ENCODE assay signal across 9 cellular contexts in the genomic region with DNA sequence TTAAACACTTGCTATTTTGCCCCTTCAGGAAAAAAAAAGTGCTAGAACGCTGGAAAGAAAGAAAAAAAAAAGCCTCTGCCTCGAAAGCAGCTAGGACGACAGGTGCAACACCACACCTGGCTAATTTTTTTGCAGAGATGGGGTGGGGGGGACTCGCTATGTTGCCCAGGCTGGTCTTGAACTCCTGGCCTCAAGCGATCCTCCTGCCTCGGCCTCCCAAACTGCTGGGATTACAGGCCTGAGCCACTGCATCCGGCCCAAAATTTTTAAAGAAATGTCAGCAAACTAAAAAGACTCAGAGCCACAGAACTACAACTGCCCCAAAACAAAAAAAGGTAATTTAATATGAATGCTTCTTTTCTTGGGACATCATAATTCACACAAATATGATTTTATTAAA. TPM values are rescaled to one million over a fixed set of nuclear protein-coding genes. Genes with fewer than 3 reads are reported as not detected.
A peak's percentile ranks its signal among the peaks of the same experiment; 100 is the strongest.
DNase-seq lines count a peak whose midpoint lies in the region; ATAC-seq and TF ChIP-seq lines count a peak whose summit lies in the region.
"Had no signal": no experiment of that assay in that cellular context is flagged by ENCODE, and none has a peak within 500 bp of the region (broad histone marks: within the 10 kb centered on the region; RNA-seq: fewer than 3 reads in every experiment).

No MANE protein-coding gene starts in this region.

- H4K20me1 ChIP-seq in hepatocyte (ENCODE audit: insufficient read depth, poor library complexity, severe bottlenecking): peaks cover 31% of the 10 kb centered on the region

- no peak overlapping the region for H3K27ac Mint-ChIP-seq in activated naive CD4-positive, alpha-beta T cell treated with anti-CD3 and anti-CD28 coated beads for 36 hours
- no peak overlapping the region for H3K27ac Mint-ChIP-seq in activated naive CD4-positive, alpha-beta T cell treated with anti-CD3 and anti-CD28 coated beads, Interleukin-2, amount 50 U/mL, for 72 hours
- no peak overlapping the region for H3K27ac Mint-ChIP-seq in activated CD4-positive, alpha-beta memory T cell treated with anti-CD3 and anti-CD28 coated beads, Interleukin-2, amount 10 ng/mL, durations not matched to agents 7 days and 5 days

- no peak overlapping the region for H2AFZ ChIP-seq in hepatocyte

- no peaks in the 10 kb centered on the region for H3K9me2 ChIP-seq in hepatocyte (replicated peaks; ENCODE audit: insufficient read depth)

- H3K9ac ChIP-seq in subcutaneous abdominal adipose tissue (ENCODE audit: low read length in 5 of 5): peak overlapping the region in 3 of 5 donors; percentile 53 to 78 (median 78)

- peaks cover 61% of the 10 kb centered on the region for H3K79me2 ChIP-seq in hepatocyte

- no peaks in the 10 kb centered on the region for H3K9me3 ChIP-seq in hepatocyte (ENCODE audit: low read depth)
- no peaks in the 10 kb centered on the region for H3K9me3 ChIP-seq in subcutaneous abdominal adipose tissue (ENCODE audit: control insufficient read depth in 5 of 5, low read length in 5 of 5)

- H3K4me3 ChIP-seq in hepatocyte: peak overlapping the region; percentile 84
- H3K4me3 ChIP-seq in subcutaneous abdominal adipose tissue (ENCODE audit: low read depth in 1 of 5, low read length in 5 of 5): peak overlapping the region in 4 of 5 donors; percentile 59 to 92 (median 86)

- ATAC-seq in activated naive CD4-positive, alpha-beta T cell treated with anti-CD3 and anti-CD28 coated beads, Interleukin-2, amount 50 U/mL, for 72 hours: no peak
- no peak for ATAC-seq in GM18502 (IDR thresholded peaks at IDR 0.05; ENCODE audit: poor library complexity, unreplicated experiment)

- H3K4me2 ChIP-seq in hepatocyte: peak overlapping the region; percentile 72

- H3K36me3 Mint-ChIP-seq in activated naive CD4-positive, alpha-beta T cell treated with anti-CD3 and anti-CD28 coated beads for 36 hours (ENCODE audit: low read depth): peaks cover 2% of the 10 kb centered on the region
- H3K36me3 Mint-ChIP-seq in activated naive CD4-positive, alpha-beta T cell treated with anti-CD3 and anti-CD28 coated beads, Interleukin-2, amount 50 U/mL, for 72 hours: peaks cover 0 to 4% of the 10 kb centered on the region in 2 donors
- no peaks in the 10 kb centered on the region for H3K36me3 Mint-ChIP-seq in activated CD4-positive, alpha-beta memory T cell treated with anti-CD3 and anti-CD28 coated beads, Interleukin-2, amount 10 ng/mL, durations not matched to agents 7 days and 5 days (ENCODE audit: low read depth)

- no peak for TF ChIP-seq CTCF in hepatocyte (IDR thresholded peaks at IDR 0.05; ENCODE audit: poor library complexity)

- no peaks in the 10 kb centered on the region for H3K27me3 Mint-ChIP-seq in activated naive CD4-positive, alpha-beta T cell treated with anti-CD3 and anti-CD28 coated beads for 36 hours (ENCODE audit: low read depth)
- H3K27me3 Mint-ChIP-seq in activated CD4-positive, alpha-beta memory T cell treated with anti-CD3 and anti-CD28 coated beads, Interleukin-2, amount 10 ng/mL, durations not matched to agents 7 days and 5 days: no peaks in the 10 kb centered on the region

- DNase-seq in activated naive CD4-positive, alpha-beta T cell treated with anti-CD3 and anti-CD28 coated beads for 36 hours: no peak
- DNase-seq in activated naive CD4-positive, alpha-beta T cell treated with anti-CD3 and anti-CD28 coated beads, Interleukin-2, amount 50 U/mL, for 72 hours (ENCODE audit: low spot score in 2 of 2): no peak
- DNase-seq in activated CD4-positive, alpha-beta memory T cell treated with anti-CD3 and anti-CD28 coated beads, Interleukin-2, amount 10 ng/mL, durations not matched to agents 7 days and 5 days: no peak
- DNase-seq in hepatocyte (ENCODE audit: low spot score) (no peak), head of caudate nucleus (no peak), GOT3 (lab: John Stamatoyannopoulos, UW) (no peak)
- DNase-seq: effector memory CD4-positive, alpha-beta T cell had no signal

- no peaks in the 10 kb centered on the region for H3K27me3 ChIP-seq in hepatocyte
- no peaks in the 10 kb centered on the region for H3K27me3 ChIP-seq in subcutaneous abdominal adipose tissue (ENCODE audit: control insufficient read depth in 5 of 5, insufficient read depth in 4 of 5, low read length in 5 of 5)

- POLR2A ChIA-PET in activated CD4-positive, alpha-beta memory T cell treated with anti-CD3 and anti-CD28 coated beads, Interleukin-2, amount 10 ng/mL, durations not matched to agents 7 days and 5 days (lab: Charles Lee): no interaction called here

- peak overlapping the region; percentile 84 for H3K4me3 Mint-ChIP-seq in activated naive CD4-positive, alpha-beta T cell treated with anti-CD3 and anti-CD28 coated beads for 36 hours
- H3K4me3 Mint-ChIP-seq in activated CD4-positive, alpha-beta memory T cell treated with anti-CD3 and anti-CD28 coated beads, Interleukin-2, amount 10 ng/mL, durations not matched to agents 7 days and 5 days: peak overlapping the region; percentile 87

- H3K27ac ChIP-seq in hepatocyte (peak overlapping the region; percentile 96), subcutaneous abdominal adipose tissue (ENCODE audit: low read depth, low read length) (peak overlapping the region; percentile 54)

- H3K4me1 ChIP-seq in hepatocyte (ENCODE audit: insufficient read depth) (peaks cover 42% of the 10 kb centered on the region), subcutaneous abdominal adipose tissue (ENCODE audit: control insufficient read depth in 5 of 5, insufficient read depth in 5 of 5, low read length in 5 of 5) (peaks cover 2 to 47% (median 32%) of the 10 kb centered on the region in 5 donors)

- CTCF ChIA-PET in activated naive CD4-positive, alpha-beta T cell treated with anti-CD3 and anti-CD28 coated beads for 36 hours (lab: Charles Lee): interaction anchor here (0.6 kb wide), 1 partner anchor 124 kb away, joined by 3 read pairs; no protein-coding TSS in a partner anchor
- CTCF ChIA-PET in activated CD4-positive, alpha-beta memory T cell treated with anti-CD3 and anti-CD28 coated beads, Interleukin-2, amount 10 ng/mL, durations not matched to agents 7 days and 5 days (lab: Charles Lee): interaction anchor here (0.7 kb wide), 1 partner anchor 262 kb away, joined by 3 read pairs; no protein-coding TSS in a partner anchor

- H3K9me3 Mint-ChIP-seq in activated naive CD4-positive, alpha-beta T cell treated with anti-CD3 and anti-CD28 coated beads for 36 hours: no peaks in the 10 kb centered on the region
- no peaks in the 10 kb centered on the region for H3K9me3 Mint-ChIP-seq in activated naive CD4-positive, alpha-beta T cell treated with anti-CD3 and anti-CD28 coated beads, Interleukin-2, amount 50 U/mL, for 72 hours
- H3K9me3 Mint-ChIP-seq in activated CD4-positive, alpha-beta memory T cell treated with anti-CD3 and anti-CD28 coated beads, Interleukin-2, amount 10 ng/mL, durations not matched to agents 7 days and 5 days: no peaks in the 10 kb centered on the region

- peaks cover 26% of the 10 kb centered on the region for H3K4me1 Mint-ChIP-seq in activated naive CD4-positive, alpha-beta T cell treated with anti-CD3 and anti-CD28 coated beads for 36 hours (ENCODE audit: low read depth)
- H3K4me1 Mint-ChIP-seq in activated CD4-positive, alpha-beta memory T cell treated with anti-CD3 and anti-CD28 coated beads, Interleukin-2, amount 10 ng/mL, durations not matched to agents 7 days and 5 days: peaks cover 30% of the 10 kb centered on the region

- 86% methylated on average over 7 of the region's 7 CpGs for WGBS in hepatocyte (ENCODE audit: low lambda C conversion rate, missing lambda C conversion rate)

- H3K36me3 ChIP-seq in hepatocyte (replicated peaks; ENCODE audit: insufficient read depth, low read depth) (no peaks in the 10 kb centered on the region), subcutaneous abdominal adipose tissue (ENCODE audit: control insufficient read depth in 5 of 5, insufficient read depth in 5 of 5, low read length in 5 of 5) (no peaks in the 10 kb centered on the region)

- intact Hi-C loops in activated naive CD4-positive, alpha-beta T cell treated with anti-CD3 and anti-CD28 coated beads for 36 hours (cut with micrococcal nuclease): loop anchor here (5.0 kb wide), 1 partner anchor 1610 kb away; no protein-coding TSS in a partner anchor
- intact Hi-C loops in head of caudate nucleus (cut with DNase I): no loop called here

RNA-seq across cellular contexts. Expression of a gene that starts 1.4 kb away (rescaled TPM):
- total RNA-seq in activated naive CD4-positive, alpha-beta T cell treated with anti-CD3 and anti-CD28 coated beads for 36 hours: 1 to 10 TPM; 7.7 to 10.0 TPM
- total RNA-seq in activated naive CD4-positive, alpha-beta T cell treated with anti-CD3 and anti-CD28 coated beads, Interleukin-2, amount 50 U/mL, for 72 hours: 10 to 100 TPM in 1 of 2 donors, 1 to 10 TPM in 1; 8.3 to 20.2 TPM
- 10 to 100 TPM in 1 of 2 experiments, 1 to 10 TPM in 1; 7.6 to 13.5 TPM for total RNA-seq in activated CD4-positive, alpha-beta memory T cell treated with anti-CD3 and anti-CD28 coated beads, Interleukin-2, amount 10 ng/mL, durations not matched to agents 7 days and 5 days
- total RNA-seq in hepatocyte: 53.4 and 194 TPM in 2 replicates
- polyA plus RNA-seq in hepatocyte: 22.4 and 24.4 TPM in 2 replicates
